In the genomic region with DNA sequence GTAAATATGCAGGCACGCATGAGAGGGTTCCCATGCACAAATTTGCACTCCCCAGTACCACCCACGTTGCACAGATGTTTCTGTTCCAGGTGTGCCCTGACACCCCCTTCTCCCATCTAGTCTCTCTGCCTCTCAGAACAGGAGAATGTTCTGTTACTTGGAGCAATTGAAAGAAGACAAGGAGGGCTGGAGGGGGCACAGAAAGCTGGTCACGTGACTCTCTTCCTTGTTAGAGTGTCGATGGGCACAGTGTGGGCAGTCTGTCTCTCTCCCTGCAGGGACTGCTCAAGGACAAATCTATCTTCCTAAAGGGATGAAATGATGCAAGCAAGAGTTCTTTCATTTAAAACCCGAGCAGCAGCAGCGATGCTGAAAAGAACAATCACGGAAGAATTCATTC, we compare ENCODE assay signal across 33 cellular contexts. TPM values are rescaled to one million over a fixed set of nuclear protein-coding genes. Genes with fewer than 3 reads are reported as not detected.
"Had no signal": no experiment of that assay in that cellular context is flagged by ENCODE, and none has a peak within 500 bp of the region (broad histone marks: within the 10 kb centered on the region; RNA-seq: fewer than 3 reads in every experiment).

No MANE protein-coding gene starts in this region.

- H3K4me1 ChIP-seq: neural progenitor cell, parathyroid adenoma, psoas muscle, thyroid gland, vagina had no signal

- H3K9ac ChIP-seq: neural progenitor cell, parathyroid adenoma had no signal

- H3K9me3 Mint-ChIP-seq: natural killer cell; nephron; neural progenitor cell; stimulated activated memory B cell treated with anti-CD40 and anti-IgM and Interleukin-4, amounts not matched to agents 10 μg/mL and 1 μg/mL and 100 μg/mL, for 72 hours; stimulated activated naive CD8-positive, alpha-beta T cell treated with anti-CD3 and anti-CD28 coated beads, Interleukin-15, amount 100 ng/mL, for 72 hours had no signal

- H3K4me3 Mint-ChIP-seq: natural killer cell; nephron; neural progenitor cell; stimulated activated memory B cell treated with anti-CD40 and anti-IgM and Interleukin-4, amounts not matched to agents 10 μg/mL and 1 μg/mL and 100 μg/mL, for 72 hours; stimulated activated naive CD8-positive, alpha-beta T cell treated with anti-CD3 and anti-CD28 coated beads, Interleukin-15, amount 100 ng/mL, for 72 hours had no signal

- H3K27ac ChIP-seq: neural progenitor cell, ovary, parathyroid adenoma, psoas muscle, skin epidermis, spleen, thoracic aorta, thyroid gland, upper lobe of left lung, vagina had no signal

- H3K36me3 ChIP-seq: neural progenitor cell, ovary, spleen, thoracic aorta, thyroid gland, tibial nerve, upper lobe of left lung, vagina had no signal

- DNase-seq: natural killer cell; ovary; psoas muscle; right cardiac atrium; spleen; stimulated activated CD4-positive, alpha-beta T cell treated with anti-CD3 and anti-CD28 coated beads, Interleukin-12 subunit alpha, Interleukin-12 subunit beta, amount 100 ng/mL, for 4 hours; stimulated activated CD4-positive, alpha-beta T cell treated with anti-CD3 and anti-CD28 coated beads, Interleukin-1b, Interleukin-23, amount 100 ng/mL, for 48 hours; stimulated activated CD4-positive, alpha-beta T cell treated with anti-CD3 and anti-CD28 coated beads, Interleukin-4, amount 100 ng/mL, for 1 hour; stimulated activated CD4-positive, alpha-beta T cell treated with anti-CD3 and anti-CD28 coated beads, Interleukin-4, amount 100 ng/mL, for 4 hours; stimulated activated CD8-positive, alpha-beta memory T cell treated with anti-CD3 and anti-CD28 coated beads, Interleukin-4, amount 100 ng/mL, for 48 hours; stimulated activated naive CD4-positive, alpha-beta T cell; stimulated activated naive CD8-positive, alpha-beta T cell treated with anti-CD3 and anti-CD28 coated beads, Interleukin-15, amount 100 ng/mL, for 72 hours; stimulated activated naive CD8-positive, alpha-beta T cell treated with anti-CD3 and anti-CD28 coated beads, Interleukin-15, Interleukin-2, amounts not matched to agents 100 U/mL and 50 U/mL, for 24 hours; substantia nigra; thyroid gland; upper lobe of left lung had no signal

- H3K79me2 ChIP-seq: parathyroid adenoma had no signal

- H3K36me3 Mint-ChIP-seq: natural killer cell; neural progenitor cell; stimulated activated memory B cell treated with anti-CD40 and anti-IgM and Interleukin-4, amounts not matched to agents 10 μg/mL and 1 μg/mL and 100 μg/mL, for 72 hours had no signal

- H3K4me1 Mint-ChIP-seq: natural killer cell, nephron, neural progenitor cell had no signal

- H3K27me3 ChIP-seq: ovary, thyroid gland, upper lobe of left lung, vagina had no signal

- H3K9me3 ChIP-seq: ovary, psoas muscle, spleen, thoracic aorta, thyroid gland, tibial nerve, upper lobe of left lung, vagina had no signal

- H2AFZ ChIP-seq: neural progenitor cell, parathyroid adenoma had no signal

- H3K27ac Mint-ChIP-seq: natural killer cell; nephron; progenitor cell of endocrine pancreas; stimulated activated memory B cell treated with anti-CD40 and anti-IgM and Interleukin-4, amounts not matched to agents 10 μg/mL and 1 μg/mL and 100 μg/mL, for 72 hours; stimulated activated naive CD8-positive, alpha-beta T cell treated with anti-CD3 and anti-CD28 coated beads, Interleukin-15, amount 100 ng/mL, for 72 hours had no signal

- ATAC-seq: natural killer cell; psoas muscle; right cardiac atrium; sciatic nerve; stimulated activated memory B cell treated with anti-CD40 and anti-IgM and Interleukin-4, amounts not matched to agents 10 μg/mL and 1 μg/mL and 100 μg/mL, for 72 hours; stimulated activated naive CD8-positive, alpha-beta T cell treated with anti-CD3 and anti-CD28 coated beads, Interleukin-15, amount 100 ng/mL, for 72 hours; stimulated activated naive CD8-positive, alpha-beta T cell treated with anti-CD3 and anti-CD28 coated beads, Interleukin-15, Interleukin-2, amounts not matched to agents 100 U/mL and 50 U/mL, for 24 hours had no signal

- H3K4me2 ChIP-seq: neural progenitor cell, smooth muscle cell had no signal

- H3K4me3 ChIP-seq: neural progenitor cell, ovary, psoas muscle, skin epidermis, smooth muscle cell, spleen, thoracic aorta, thyroid gland, tibial nerve, upper lobe of left lung, vagina had no signal

RNA-seq across cellular contexts. Expression of gene KCNA10, which starts 7.2 kb away (rescaled TPM):
- total RNA-seq: natural killer cell, occipital lobe, osteoblast, ovary, progenitor cell of endocrine pancreas, psoas muscle, renal cortical epithelial cell, right cardiac atrium, sciatic nerve, smooth muscle cell, temporal lobe, thoracic aorta, thyroid gland, tibial nerve, upper lobe of left lung, ureter, vagina had no signal
- polyA plus RNA-seq: neural cell, ovary, psoas muscle, right cardiac atrium, smooth muscle cell, spleen had no signal
